11 cellular contexts compared by ENCODE assay signal in the genomic region with DNA sequence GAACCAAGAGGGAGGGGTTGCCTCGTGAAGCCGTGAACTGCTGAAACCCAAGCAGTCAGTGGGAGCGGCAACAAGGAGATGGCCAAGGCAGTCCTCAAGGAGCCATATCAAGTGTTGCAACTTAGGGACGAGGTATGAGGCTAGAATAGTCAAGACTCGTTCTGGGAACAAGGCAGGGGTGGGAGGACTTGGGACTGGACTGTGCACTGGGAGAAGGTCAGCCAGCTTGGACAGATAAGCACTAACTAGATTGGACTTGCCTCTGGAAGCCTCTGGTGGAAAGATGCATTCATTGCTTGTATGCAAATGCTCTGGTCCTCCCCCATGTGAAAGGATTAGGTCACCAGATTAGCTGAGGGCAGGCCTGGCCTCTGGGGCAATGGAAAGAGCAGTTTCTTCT.
DNase-seq lines count a peak whose midpoint lies in the region; ATAC-seq and TF ChIP-seq lines count a peak whose summit lies in the region.
"Had no signal": no experiment of that assay in that cellular context is flagged by ENCODE, and none has a peak within 500 bp of the region (broad histone marks: within the 10 kb centered on the region; RNA-seq: fewer than 3 reads in every experiment).

No MANE protein-coding gene starts in this region.

- DNase-seq in Peyer's patch (peak in 2 of 3 donors; percentile 44 to 68), epithelial cell of esophagus (ENCODE audit: low read depth) (peak; percentile 31), left kidney (ENCODE audit: low read depth, low spot score) (peak; percentile 33), thoracic aorta (ENCODE audit: low spot score) (no peak)
- DNase-seq in activated CD4-positive, alpha-beta T cell treated with anti-CD3 and anti-CD28 coated beads for 48 hours, result no peak
- no peak for DNase-seq in stimulated activated naive CD8-positive, alpha-beta T cell treated with anti-CD3 and anti-CD28 coated beads, Interleukin-15, Interleukin-2, amounts not matched to agents 100 U/mL and 50 U/mL, for 24 hours
- DNase-seq: CD8-positive, alpha-beta T cell; effector CD4-positive, alpha-beta T cell; hypothalamus had no signal

- no peak overlapping the region for H3K4me3 ChIP-seq in Peyer's patch
- H3K4me3 ChIP-seq in epithelial cell of esophagus (ENCODE audit: low read length), result no peak overlapping the region
- no peak overlapping the region for H3K4me3 ChIP-seq in thoracic aorta

- no peak for TF ChIP-seq POLR2A in Peyer's patch (IDR thresholded peaks at IDR 0.05)

- peak in 3 of 6 experiments; percentile 4 to 44 (median 42) for TF ChIP-seq CTCF in Peyer's patch (IDR thresholded peaks at IDR 0.05)
- TF ChIP-seq CTCF in epithelial cell of esophagus (IDR thresholded peaks at IDR 0.05; ENCODE audit: insufficient read depth, low read depth, low read length, missing control alignments), result no peak
- TF ChIP-seq CTCF in thoracic aorta (IDR thresholded peaks at IDR 0.05), result no peak

- ATAC-seq in thoracic aorta (ENCODE audit: insufficient number of reproducible peaks, low FRiP score, low read depth), result peak; percentile 48
- ATAC-seq in stimulated activated naive CD8-positive, alpha-beta T cell treated with anti-CD3 and anti-CD28 coated beads, Interleukin-15, Interleukin-2, amounts not matched to agents 100 U/mL and 50 U/mL, for 24 hours, result no peak
- ATAC-seq in activated CD4-positive, CD25-positive, alpha-beta regulatory T cell treated with anti-CD3 and anti-CD28 coated beads, Interleukin-2, amount 50 U/mL, for 24 hours, result no peak
- ATAC-seq: CD8-positive, alpha-beta T cell had no signal

- H3K27ac ChIP-seq in Peyer's patch (no peak overlapping the region), thoracic aorta (no peak overlapping the region)
- H3K27ac ChIP-seq: RWPE1 had no signal

- H3K9me3 ChIP-seq in Peyer's patch, result no peaks in the 10 kb centered on the region
- no peaks in the 10 kb centered on the region for H3K9me3 ChIP-seq in thoracic aorta

- H3K36me3 ChIP-seq in Peyer's patch (no peaks in the 10 kb centered on the region), thoracic aorta (no peaks in the 10 kb centered on the region)

- H3K4me1 ChIP-seq in Peyer's patch (no peaks in the 10 kb centered on the region), thoracic aorta (ENCODE audit: control insufficient read depth in 1 of 2, low read depth in 2 of 2) (no peaks in the 10 kb centered on the region)

- H3K27me3 ChIP-seq in Peyer's patch, result no peaks in the 10 kb centered on the region
- no peaks in the 10 kb centered on the region for H3K27me3 ChIP-seq in thoracic aorta (replicated peaks; ENCODE audit: insufficient read depth)

Comparison
In these comparisons a context has a peak if more than half of its experiments do, and no peak if none do; other contexts are left out.
1. DNase-seq: peak in Peyer's patch (2 of 3), epithelial cell of esophagus (single experiment) and left kidney (single experiment); none in thoracic aorta (single experiment), activated CD4-positive, alpha-beta T cell treated with anti-CD3 and anti-CD28 coated beads for 48 hours (single experiment) and stimulated activated naive CD8-positive, alpha-beta T cell treated with anti-CD3 and anti-CD28 coated beads, Interleukin-15, Interleukin-2, amounts not matched to agents 100 U/mL and 50 U/mL, for 24 hours (single experiment).